Comparison of ENCODE assay signal across 2 cellular contexts in genomic region chr9:111271047-111271446, GRCh38.
TF ChIP-seq lines count a peak whose summit lies in the region.

No MANE protein-coding gene starts in this region.

TF ChIP-seq in HepG2, 621 proteins besides CTCF, POLR2A, EP300 and RAD21:
- TF ChIP-seq ATF7 (IDR thresholded peaks at IDR 0.05) (peak; percentile 87), ATF7 (CRISPR knock-in tag; IDR thresholded peaks at IDR 0.05) (no peak), ZSCAN12 (CRISPR knock-in tag; IDR thresholded peaks at IDR 0.05) (no peak)

TF ChIP-seq in SK-N-SH, 30 proteins besides CTCF, POLR2A, EP300 and RAD21:
- no peak for TF ChIP-seq GABPA (IDR thresholded peaks at IDR 0.05; ENCODE audit: low read depth)
- TF ChIP-seq RCOR1 (IDR thresholded peaks at IDR 0.05; ENCODE audit: low read length): peak; percentile 19; the same call in 1 of the 2 replicates
